16 cellular contexts compared by ENCODE assay signal in the genomic region with DNA sequence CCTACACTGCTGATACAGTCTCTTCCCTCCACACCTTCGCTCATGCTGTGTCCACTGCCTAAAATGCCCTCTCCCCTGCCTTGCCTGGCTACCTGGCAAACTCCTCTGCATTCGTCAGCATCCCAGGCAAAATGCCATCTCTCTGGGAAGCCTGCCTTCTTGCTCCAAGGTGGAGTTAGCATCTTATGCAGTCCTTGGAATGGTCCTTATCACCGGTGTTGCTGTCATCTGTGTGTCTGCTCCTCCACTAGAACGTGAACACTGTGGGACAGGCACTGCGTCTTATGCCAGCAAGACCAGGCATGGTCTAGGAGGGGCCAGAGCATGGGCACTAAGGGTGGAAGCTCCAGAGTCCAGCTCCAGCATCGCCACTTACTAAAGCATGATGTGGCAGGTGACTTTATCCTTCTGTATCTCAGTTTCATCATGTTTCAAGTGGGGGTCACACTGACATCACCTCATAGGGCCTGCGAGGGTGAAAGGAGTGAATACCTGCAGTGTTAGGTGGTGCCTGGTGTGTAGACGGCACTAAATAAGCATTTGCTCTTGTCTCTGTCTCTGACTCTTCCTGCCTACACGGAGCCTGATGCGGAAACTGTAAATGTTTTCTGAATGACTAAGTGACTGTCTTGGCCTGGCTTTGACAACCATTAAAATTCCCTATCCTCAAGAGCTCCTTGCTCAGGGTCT.
DNase-seq lines count a peak whose midpoint lies in the region; ATAC-seq, FAIRE-seq and TF ChIP-seq lines count a peak whose summit lies in the region.
"Had no signal": no experiment of that assay in that cellular context is flagged by ENCODE, and none has a peak within 500 bp of the region (broad histone marks: within the 10 kb centered on the region; RNA-seq: fewer than 3 reads in every experiment).

No MANE protein-coding gene starts in this region.

- H3K27me3 ChIP-seq in astrocyte (ENCODE audit: insufficient read depth, low read length), result no peaks in the 10 kb centered on the region

- ATAC-seq in left lobe of liver (no peak), HG02852 (IDR thresholded peaks at IDR 0.05; ENCODE audit: unreplicated experiment) (no peak), T-helper 17 cell (no peak), GM19467 (IDR thresholded peaks at IDR 0.05; ENCODE audit: unreplicated experiment) (no peak)

- no peaks in the 10 kb centered on the region for H3K9me3 ChIP-seq in astrocyte (ENCODE audit: insufficient read depth, low read depth, low read length)
- no peaks in the 10 kb centered on the region for H3K9me3 ChIP-seq in T-helper 17 cell (ENCODE audit: control insufficient read depth, low read length, poor library complexity, severe bottlenecking)

- peaks cover 15% of the 10 kb centered on the region for H3K4me1 ChIP-seq in astrocyte (ENCODE audit: insufficient read depth, low read length)

- peak overlapping the region; percentile 26 for H3K9ac ChIP-seq in astrocyte (ENCODE audit: low read length)

- H2AFZ ChIP-seq in astrocyte (ENCODE audit: low read depth, low read length), result peak overlapping the region; percentile 77

- peaks cover 21% of the 10 kb centered on the region for H3K27me3 Mint-ChIP-seq in astrocyte (ENCODE audit: low read depth, unreplicated experiment)
- H3K27me3 Mint-ChIP-seq in T-helper 17 cell, result peaks cover 63% of the 10 kb centered on the region

- no peaks in the 10 kb centered on the region for H3K79me2 ChIP-seq in astrocyte (ENCODE audit: insufficient read depth, low read length)

- peak overlapping the region; percentile 55 for H3K27ac ChIP-seq in astrocyte (ENCODE audit: low read depth, low read length)

- H3K27ac Mint-ChIP-seq in astrocyte (ENCODE audit: unreplicated experiment), result peak overlapping the region; percentile 85
- no peak overlapping the region for H3K27ac Mint-ChIP-seq in T-helper 17 cell
- H3K27ac Mint-ChIP-seq: activated T-helper 2 cell treated with anti-CD3 and anti-CD28 coated beads, Interferon-gamma antibody, Interleukin-2, Interleukin-4, amounts not matched to agents 10 μg/mL and 5 μg/mL and 100 μg/mL, durations not matched to agents 14 hours and 24 hours and 36 hours; stimulated activated naive CD8-positive, alpha-beta T cell treated with anti-CD3 and anti-CD28 coated beads, Interleukin-15, Interleukin-2, amounts not matched to agents 100 ng/mL and 50 ng/mL, for 24 hours had no signal

- H3K4me1 Mint-ChIP-seq in astrocyte (ENCODE audit: low read depth, unreplicated experiment) (peaks cover 9% of the 10 kb centered on the region), T-helper 17 cell (no peaks in the 10 kb centered on the region)

- H3K36me3 Mint-ChIP-seq in astrocyte (ENCODE audit: low read depth, unreplicated experiment) (no peaks in the 10 kb centered on the region), T-helper 17 cell (ENCODE audit: low read depth) (no peaks in the 10 kb centered on the region)

- FAIRE-seq in astrocyte (lab: Jason Lieb, UNC), result peak; percentile 82

- H3K4me2 ChIP-seq in astrocyte (ENCODE audit: low read length), result peak overlapping the region; percentile 68

- TF ChIP-seq CTCF in AG10803 (conservative IDR thresholded peaks at IDR 0.05; ENCODE audit: low read length) (no peak), astrocyte (IDR thresholded peaks at IDR 0.05; ENCODE audit: insufficient read depth, low read depth, low read length) (no peak)

- DNase-seq in AG10803 (ENCODE audit: low read depth) (peak; percentile 64), HPDE6-E6E7 (ENCODE audit: extremely low spot score) (peak; percentile 35), astrocyte (ENCODE audit: low read depth) (peak; percentile 57), left lobe of liver (ENCODE audit: low spot score) (peak; percentile 18), hippocampal formation (lab: John Stamatoyannopoulos, UW) (no peak), T-helper 17 cell (no peak)
- DNase-seq: activated CD4-positive, alpha-beta T cell treated with anti-CD3 and anti-CD28 coated beads, Interleukin-2, amount 50 U/mL, for 4 hours; NCI-H2081; NCI-H748 treated with DMSO at 0.1 percent for 48 hours; Right ventricle myocardium superior; T-helper 9 cell had no signal

- H3K4me3 ChIP-seq in AG10803 (ENCODE audit: low read length) (no peak overlapping the region), astrocyte (ENCODE audit: insufficient read depth, low read depth, low read length) (no peak overlapping the region)
- H3K4me3 ChIP-seq: skin epidermis had no signal

- no peaks in the 10 kb centered on the region for H4K20me1 ChIP-seq in astrocyte (ENCODE audit: insufficient read depth, low read length)

- H3K36me3 ChIP-seq in astrocyte (ENCODE audit: insufficient read depth, low read length), result no peaks in the 10 kb centered on the region

- no peaks in the 10 kb centered on the region for H3K9me3 Mint-ChIP-seq in astrocyte (ENCODE audit: unreplicated experiment)
- H3K9me3 Mint-ChIP-seq: activated T-helper 2 cell treated with anti-CD3 and anti-CD28 coated beads, Interferon-gamma antibody, Interleukin-2, Interleukin-4, amounts not matched to agents 10 μg/mL and 5 μg/mL and 100 μg/mL, durations not matched to agents 14 hours and 24 hours and 36 hours; stimulated activated naive CD8-positive, alpha-beta T cell treated with anti-CD3 and anti-CD28 coated beads, Interleukin-15, Interleukin-2, amounts not matched to agents 100 ng/mL and 50 ng/mL, for 24 hours had no signal

- H3K4me3 Mint-ChIP-seq in astrocyte (ENCODE audit: unreplicated experiment) (no peak overlapping the region), T-helper 17 cell (no peak overlapping the region)
- H3K4me3 Mint-ChIP-seq: stimulated activated naive CD8-positive, alpha-beta T cell treated with anti-CD3 and anti-CD28 coated beads, Interleukin-15, Interleukin-2, amounts not matched to agents 100 ng/mL and 50 ng/mL, for 24 hours had no signal

Comparison
In these comparisons a context has a peak if more than half of its experiments do, and no peak if none do; other contexts are left out.
1. DNase-seq: peak in AG10803 (single experiment), HPDE6-E6E7 (single experiment), astrocyte (single experiment) and left lobe of liver (single experiment); none in hippocampal formation (0 of 2) and T-helper 17 cell (0 of 3).